In genomic region chr3:4627651-4628375, GRCh38 we compare ENCODE assay signal across 24 cellular contexts.
"Had no signal": no experiment of that assay in that cellular context is flagged by ENCODE, and none has a peak within 500 bp of the region (broad histone marks: within the 10 kb centered on the region; RNA-seq: fewer than 3 reads in every experiment).

No MANE protein-coding gene starts in this region.

- H3K9me3 ChIP-seq: gastrocnemius medialis, heart left ventricle, neutrophil, pancreas, right lobe of liver, stomach, tibial artery had no signal

- ATAC-seq: esophagus mucosa; gastrocnemius medialis; heart left ventricle; left lobe of liver; natural killer cell; pancreas; right lobe of liver; stimulated activated naive B cell treated with anti-CD40 and anti-IgM and Interleukin-4, amounts not matched to agents 10 μg/mL and 1 μg/mL and 100 μg/mL, for 72 hours had no signal

- H3K4me2 ChIP-seq: hepatocyte had no signal

- H3K4me1 ChIP-seq: gastrocnemius medialis, pancreas, right lobe of liver, stomach had no signal

- H3K27me3 Mint-ChIP-seq: memory B cell; stimulated activated naive B cell treated with anti-CD40 and anti-IgM and Interleukin-4, amounts not matched to agents 10 μg/mL and 1 μg/mL and 100 μg/mL, for 72 hours; type B pancreatic cell had no signal

- H3K4me3 ChIP-seq: dorsolateral prefrontal cortex, gastrocnemius medialis, heart left ventricle, hepatocyte, lung, pancreas, right lobe of liver, stomach, tibial artery had no signal

- H2AFZ ChIP-seq: hepatocyte had no signal

- H3K27me3 ChIP-seq: dorsolateral prefrontal cortex, gastrocnemius medialis, heart left ventricle, hepatocyte, neutrophil, pancreas, right lobe of liver, stomach, tibial artery had no signal

- H3K9me3 Mint-ChIP-seq: memory B cell; natural killer cell; neural crest cell; stimulated activated naive B cell treated with anti-CD40 and anti-IgM and Interleukin-4, amounts not matched to agents 10 μg/mL and 1 μg/mL and 100 μg/mL, for 72 hours; type B pancreatic cell had no signal

- H3K27ac Mint-ChIP-seq: memory B cell, natural killer cell, type B pancreatic cell had no signal

- H3K79me2 ChIP-seq: hepatocyte had no signal

- H3K27ac ChIP-seq: dorsolateral prefrontal cortex, gastrocnemius medialis, heart left ventricle, hepatocyte, neutrophil, pancreas, right lobe of liver, stomach, tibial artery had no signal

- H3K4me3 Mint-ChIP-seq: memory B cell; natural killer cell; neural crest cell; stimulated activated naive B cell treated with anti-CD40 and anti-IgM and Interleukin-4, amounts not matched to agents 10 μg/mL and 1 μg/mL and 100 μg/mL, for 72 hours; type B pancreatic cell had no signal

- DNase-seq: cortex of kidney; dorsolateral prefrontal cortex; effector CD4-positive, alpha-beta T cell; foreskin fibroblast; gastrocnemius medialis; heart left ventricle; kidney; natural killer cell; pancreas; right lobe of liver; small intestine; stimulated activated CD4-positive, alpha-beta T cell treated with anti-CD3 and anti-CD28 coated beads, Interleukin-15, amount 100 ng/mL, for 24 hours; stimulated activated CD4-positive, alpha-beta T cell treated with anti-CD3 and anti-CD28 coated beads, Interleukin-2, amount 100 ng/mL, for 48 hours; stimulated activated naive B cell treated with anti-CD40 and anti-IgM and Interleukin-4, amounts not matched to agents 10 μg/mL and 1 μg/mL and 100 μg/mL, for 72 hours; stomach; tibial artery had no signal

- H3K36me3 Mint-ChIP-seq: type B pancreatic cell had no signal

- FAIRE-seq: kidney, pancreas, small intestine had no signal

- H3K36me3 ChIP-seq: gastrocnemius medialis, neutrophil, pancreas, right lobe of liver had no signal

- H3K4me1 Mint-ChIP-seq: neural crest cell had no signal
